ENCODE assay signal across 8 cellular contexts in the genomic region with DNA sequence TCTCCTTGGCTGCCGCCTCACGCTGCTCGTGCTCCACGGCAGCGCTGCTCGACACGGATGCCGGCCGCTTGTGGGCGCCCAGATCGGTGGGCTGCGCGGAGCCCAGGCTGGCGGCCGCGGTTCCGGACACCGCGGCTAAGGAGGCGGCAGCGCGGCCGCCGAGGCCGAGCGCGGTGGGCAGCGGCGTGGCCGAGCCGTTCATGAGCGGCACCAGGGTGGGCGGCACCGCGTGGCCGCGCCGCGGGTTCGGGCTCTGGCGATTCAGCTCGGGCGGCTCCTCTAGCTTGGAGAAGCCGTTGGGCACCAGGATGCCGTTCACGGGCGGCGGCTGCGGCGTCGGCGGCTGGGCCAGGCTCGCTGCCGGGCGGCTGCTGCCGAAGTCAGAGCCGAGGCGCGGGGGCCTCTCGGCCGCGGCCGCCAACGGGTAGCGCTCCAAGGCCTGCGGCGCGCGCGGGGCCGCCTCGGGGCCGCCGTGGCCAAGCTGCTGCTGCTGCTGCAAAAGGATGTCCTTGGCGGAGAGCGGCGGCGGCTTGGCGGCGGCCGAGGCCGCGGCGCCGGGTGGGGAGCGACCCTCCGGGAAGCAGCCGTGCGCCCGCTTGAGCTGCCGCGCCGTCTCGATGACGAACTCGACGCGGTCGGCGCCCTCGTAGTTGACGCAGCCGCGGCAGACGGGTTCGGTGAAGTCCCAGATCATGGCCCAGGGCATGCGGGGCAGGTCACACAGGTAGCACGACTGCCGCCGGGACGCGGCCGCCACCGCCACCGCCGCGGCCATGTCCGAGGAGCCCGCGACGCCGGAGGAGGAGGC. TPM values are rescaled to one million over a fixed set of nuclear protein-coding genes. Genes with fewer than 3 reads are reported as not detected.
A peak's percentile ranks its signal among the peaks of the same experiment; 100 is the strongest.
DNase-seq lines count a peak whose midpoint lies in the region; ATAC-seq, FAIRE-seq and TF ChIP-seq lines count a peak whose summit lies in the region.

No MANE protein-coding gene starts in this region.

- no peaks in the 10 kb centered on the region for H3K27me3 ChIP-seq in AG04450 (ENCODE audit: control insufficient read depth, insufficient read depth, low read length)
- H3K27me3 ChIP-seq in HCT116 (ENCODE audit: insufficient read depth, low read length): no peaks in the 10 kb centered on the region
- no peaks in the 10 kb centered on the region for H3K27me3 ChIP-seq in bronchial epithelial cell (ENCODE audit: control insufficient read depth, insufficient read depth, low read length)
- no peaks in the 10 kb centered on the region for H3K27me3 ChIP-seq in left lung

- intact Hi-C loops in HCT116 (cut with micrococcal nuclease): no loop called here
- intact Hi-C loops in left lung (cut with DNase I): loop anchor here in 1 of 2 donors (10.0 kb wide), 1 partner anchor 376 kb away; no protein-coding TSS in a partner anchor

- RAD21 ChIA-PET in HCT116 (lab: Charles Lee; ENCODE audit: low non-redundant PET in 1 of 2, low total read pairs in 2 of 2, uncharacterized antibody in 2 of 2, unreplicated experiment in 2 of 2): no interaction called here

- H3K4me1 ChIP-seq in HCT116 (ENCODE audit: control insufficient read depth in 1 of 2, insufficient read depth in 2 of 2, low read length in 2 of 2) (peaks cover 63 to 84% of the 10 kb centered on the region in 2 experiments), left lung (peaks cover 12 to 70% of the 10 kb centered on the region in 2 donors)

- TF ChIP-seq RAD21 in HCT116 (IDR thresholded peaks at IDR 0.05; ENCODE audit: low read depth): no peak

- peak overlapping the region; percentile 93 for H3K27ac ChIP-seq in AG04450 (ENCODE audit: low read depth, low read length)
- H3K27ac ChIP-seq in HCT116 (ENCODE audit: low read depth, low read length): peak overlapping the region; percentile 89
- H3K27ac ChIP-seq in left lung: peak overlapping the region; percentile 99 to 100

- peak overlapping the region; percentile 89 for H3K4me2 ChIP-seq in HCT116 (ENCODE audit: low read length)

- BruUV-seq in HCT116 (replicated peaks; lab: Mats Ljungman, UMichigan): no TSS peak

- H3K9ac ChIP-seq in HCT116 (ENCODE audit: low read length): peak overlapping the region; percentile 85

- H3K9me2 ChIP-seq in HCT116 (ENCODE audit: insufficient read depth): no peaks in the 10 kb centered on the region

- DNase-seq in AG04450 (ENCODE audit: low read depth, low spot score) (no peak), HCT116 (ENCODE audit: low read depth, low spot score) (no peak), UCSD-AML1 (lab: John Stamatoyannopoulos, UW; ENCODE audit: unreplicated experiment) (peak; percentile 42), bronchial epithelial cell (ENCODE audit: low read depth) (no peak), left lung (peak; percentile 54 to 92), NCI-H226 (no peak)
- peak; percentile 57 to 61 for DNase-seq in stimulated activated CD4-positive, alpha-beta T cell treated with anti-CD3 and anti-CD28 coated beads, Interleukin-4, amount 100 ng/mL, for 48 hours (ENCODE audit: low read depth in 2 of 2)

- TF ChIP-seq POLR2A in HCT116 (IDR thresholded peaks at IDR 0.05; ENCODE audit: borderline replicate concordance, extremely low read depth, insufficient read depth, insufficient read length): no peak

- POLR2A ChIA-PET in AG04450 (lab: Yijun Ruan, JAX) (interaction anchor here (5.9 kb wide), 1 partner anchor 114 kb away, joined by 79 read pairs; no protein-coding TSS in a partner anchor), HCT116 (lab: Charles Lee) (interaction anchor here (1.2 to 3.8 kb wide), 2 partner anchors 8 to 108 kb away, joined by 3 to 26 read pairs; no protein-coding TSS in a partner anchor)

- H3K4me3 ChIP-seq in AG04450 (ENCODE audit: low read depth, low read length) (peak overlapping the region; percentile 79), HCT116 (replicated peaks in 1 of 2; ENCODE audit: low read depth in 1 of 2, low read length in 2 of 2) (peak overlapping the region; percentile 66 to 70), bronchial epithelial cell (ENCODE audit: low read depth, low read length) (peak overlapping the region; percentile 71), left lung (peak overlapping the region; percentile 68 to 82)

- H3K9me3 ChIP-seq in AG04450 (ENCODE audit: control insufficient read depth, insufficient read depth, low read length) (peaks cover 3% of the 10 kb centered on the region; the same call in 1 of the 2 replicates), HCT116 (ENCODE audit: control insufficient read depth in 1 of 2, insufficient read depth in 1 of 2, low read depth in 1 of 2, low read length in 2 of 2) (no peaks in the 10 kb centered on the region), left lung (no peaks in the 10 kb centered on the region)

- H3K79me2 ChIP-seq in HCT116 (ENCODE audit: insufficient read depth, low read length): peaks cover 50% of the 10 kb centered on the region

- H3K36me3 ChIP-seq in HCT116 (ENCODE audit: control insufficient read depth in 1 of 2, insufficient read depth in 2 of 2, low read length in 2 of 2) (peaks cover 0 to 10% of the 10 kb centered on the region in 2 experiments; a peak in 1 of 4 replicates), bronchial epithelial cell (ENCODE audit: control insufficient read depth, insufficient read depth, low read length) (peaks cover 11% of the 10 kb centered on the region), left lung (peaks cover 0 to 21% of the 10 kb centered on the region in 2 donors)

- TF ChIP-seq CTCF in AG04450 (IDR thresholded peaks at IDR 0.05; ENCODE audit: low read depth, low read length) (no peak), HCT116 (IDR thresholded peaks at IDR 0.05 in 2 of 3, conservative IDR thresholded peaks at IDR 0.05 in 1 of 3; ENCODE audit: borderline replicate concordance in 1 of 3, insufficient read depth in 1 of 3, low read depth in 2 of 3, low read length in 2 of 3) (0 out of 6 replicates have a peak, but pooled peaks of 1 of the 3 experiments have one; percentile 0), bronchial epithelial cell (IDR thresholded peaks at IDR 0.05; ENCODE audit: insufficient read depth, low read length, severe bottlenecking) (no peak), left lung (IDR thresholded peaks at IDR 0.05) (no peak)

- no peak overlapping the region for H2AFZ ChIP-seq in HCT116 (ENCODE audit: low read depth, low read length, poor library complexity, severe bottlenecking)

- no peak for ATAC-seq in HCT116
- no peak for ATAC-seq in left lung
- no peak for ATAC-seq in HG03108 (IDR thresholded peaks at IDR 0.05; ENCODE audit: unreplicated experiment)

- no peak for FAIRE-seq in bronchial epithelial cell (lab: Jason Lieb, UNC)

- CTCF ChIA-PET in AG04450 (lab: Charles Lee) (interaction anchor here (3.0 kb wide), 1 partner anchor 109 kb away, joined by 15 read pairs; no protein-coding TSS in a partner anchor), HCT116 (lab: Charles Lee) (no interaction called here)

- H4K20me1 ChIP-seq in HCT116 (ENCODE audit: insufficient read depth): peaks cover 8% of the 10 kb centered on the region; the same call in 1 of the 2 replicates

TF ChIP-seq in HCT116, 20 proteins besides CTCF, POLR2A, EP300 and RAD21 (continues in another document):
- TF ChIP-seq ZFX (IDR thresholded peaks at IDR 0.05) (peak; percentile 87), POLR2AphosphoS5 (IDR thresholded peaks at IDR 0.05; ENCODE audit: low read depth, low read length) (peak; percentile 67), YY1 (IDR thresholded peaks at IDR 0.05; ENCODE audit: extremely low read depth, insufficient replicate concordance, low read depth, low read length) (peak; percentile 18), EGR1 (IDR thresholded peaks at IDR 0.05; ENCODE audit: low read depth) (no peak)
- TF ChIP-seq, protein P1, sequence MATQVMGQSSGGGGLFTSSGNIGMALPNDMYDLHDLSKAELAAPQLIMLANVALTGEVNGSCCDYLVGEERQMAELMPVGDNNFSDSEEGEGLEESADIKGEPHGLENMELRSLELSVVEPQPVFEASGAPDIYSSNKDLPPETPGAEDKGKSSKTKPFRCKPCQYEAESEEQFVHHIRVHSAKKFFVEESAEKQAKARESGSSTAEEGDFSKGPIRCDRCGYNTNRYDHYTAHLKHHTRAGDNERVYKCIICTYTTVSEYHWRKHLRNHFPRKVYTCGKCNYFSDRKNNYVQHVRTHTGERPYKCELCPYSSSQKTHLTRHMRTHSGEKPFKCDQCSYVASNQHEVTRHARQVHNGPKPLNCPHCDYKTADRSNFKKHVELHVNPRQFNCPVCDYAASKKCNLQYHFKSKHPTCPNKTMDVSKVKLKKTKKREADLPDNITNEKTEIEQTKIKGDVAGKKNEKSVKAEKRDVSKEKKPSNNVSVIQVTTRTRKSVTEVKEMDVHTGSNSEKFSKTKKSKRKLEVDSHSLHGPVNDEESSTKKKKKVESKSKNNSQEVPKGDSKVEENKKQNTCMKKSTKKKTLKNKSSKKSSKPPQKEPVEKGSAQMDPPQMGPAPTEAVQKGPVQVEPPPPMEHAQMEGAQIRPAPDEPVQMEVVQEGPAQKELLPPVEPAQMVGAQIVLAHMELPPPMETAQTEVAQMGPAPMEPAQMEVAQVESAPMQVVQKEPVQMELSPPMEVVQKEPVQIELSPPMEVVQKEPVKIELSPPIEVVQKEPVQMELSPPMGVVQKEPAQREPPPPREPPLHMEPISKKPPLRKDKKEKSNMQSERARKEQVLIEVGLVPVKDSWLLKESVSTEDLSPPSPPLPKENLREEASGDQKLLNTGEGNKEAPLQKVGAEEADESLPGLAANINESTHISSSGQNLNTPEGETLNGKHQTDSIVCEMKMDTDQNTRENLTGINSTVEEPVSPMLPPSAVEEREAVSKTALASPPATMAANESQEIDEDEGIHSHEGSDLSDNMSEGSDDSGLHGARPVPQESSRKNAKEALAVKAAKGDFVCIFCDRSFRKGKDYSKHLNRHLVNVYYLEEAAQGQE (IDR thresholded peaks at IDR 0.05; ENCODE audit: low read depth): no peak
- TF ChIP-seq, protein P2, sequence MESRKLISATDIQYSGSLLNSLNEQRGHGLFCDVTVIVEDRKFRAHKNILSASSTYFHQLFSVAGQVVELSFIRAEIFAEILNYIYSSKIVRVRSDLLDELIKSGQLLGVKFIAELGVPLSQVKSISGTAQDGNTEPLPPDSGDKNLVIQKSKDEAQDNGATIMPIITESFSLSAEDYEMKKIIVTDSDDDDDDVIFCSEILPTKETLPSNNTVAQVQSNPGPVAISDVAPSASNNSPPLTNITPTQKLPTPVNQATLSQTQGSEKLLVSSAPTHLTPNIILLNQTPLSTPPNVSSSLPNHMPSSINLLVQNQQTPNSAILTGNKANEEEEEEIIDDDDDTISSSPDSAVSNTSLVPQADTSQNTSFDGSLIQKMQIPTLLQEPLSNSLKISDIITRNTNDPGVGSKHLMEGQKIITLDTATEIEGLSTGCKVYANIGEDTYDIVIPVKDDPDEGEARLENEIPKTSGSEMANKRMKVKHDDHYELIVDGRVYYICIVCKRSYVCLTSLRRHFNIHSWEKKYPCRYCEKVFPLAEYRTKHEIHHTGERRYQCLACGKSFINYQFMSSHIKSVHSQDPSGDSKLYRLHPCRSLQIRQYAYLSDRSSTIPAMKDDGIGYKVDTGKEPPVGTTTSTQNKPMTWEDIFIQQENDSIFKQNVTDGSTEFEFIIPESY (IDR thresholded peaks at IDR 0.05; ENCODE audit: extremely low read depth, insufficient replicate concordance, low read length): no peak

RNA-seq across cellular contexts. Expression of a gene that starts 1.1 kb away (rescaled TPM):
- polyA plus RNA-seq in AG04450 (2011; rRNA removed): 20.3 and 28.6 TPM in 2 replicates
- 38.5 and 53.5 TPM in 2 replicates for polyA minus RNA-seq in AG04450 (2011; rRNA and poly(A)+ RNA removed)
- 61.3 TPM for total RNA-seq in HCT116 (2021; ENCODE audit: unreplicated experiment)
- 105 and 134 TPM in 2 replicates for polyA plus RNA-seq in HCT116 (2012)
- total RNA-seq in bronchial epithelial cell: 64.1 and 80.3 TPM in 2 replicates
- 100 to 1,000 TPM; 114 to 135 TPM for total RNA-seq in left lung

Comparison
In these comparisons a context has a peak if more than half of its experiments do, and no peak if none do; other contexts are left out.
1. DNase-seq: peak in UCSD-AML1 (single experiment), left lung (2 of 2) and stimulated activated CD4-positive, alpha-beta T cell treated with anti-CD3 and anti-CD28 coated beads, Interleukin-4, amount 100 ng/mL, for 48 hours (2 of 2); none in AG04450 (single experiment), HCT116 (single experiment), bronchial epithelial cell (single experiment) and NCI-H226 (single experiment).
2. Peak in every context shown above with its lines, with median percentiles within 50 percentile points of each other: H3K27ac ChIP-seq and H3K4me3 ChIP-seq.